ENCODE assay signal across 8 cellular contexts in genomic region chr1:181089017-181089776, GRCh38. TPM values are rescaled to one million over a fixed set of nuclear protein-coding genes. Genes with fewer than 3 reads are reported as not detected.
DNase-seq lines count a peak whose midpoint lies in the region; ATAC-seq, FAIRE-seq and TF ChIP-seq lines count a peak whose summit lies in the region.

No MANE protein-coding gene starts in this region.

- H3K9me3 ChIP-seq in A549 (no peaks in the 10 kb centered on the region), esophagus (ENCODE audit: control insufficient read depth in 2 of 2, insufficient read depth in 1 of 2, low read depth in 1 of 2, low read length in 1 of 2) (no peaks in the 10 kb centered on the region), osteoblast (ENCODE audit: low read depth, low read length) (no peaks in the 10 kb centered on the region)

- peaks cover 41% of the 10 kb centered on the region for H3K36me3 Mint-ChIP-seq in activated CD4-positive, alpha-beta memory T cell treated with anti-CD3 and anti-CD28 coated beads, Interleukin-2, amount 10 ng/mL, durations not matched to agents 7 days and 5 days (ENCODE audit: low read depth)

- TF ChIP-seq POLR2A in A549 (IDR thresholded peaks at IDR 0.05; ENCODE audit: low read length): no peak

- peaks cover 52% of the 10 kb centered on the region for H3K79me2 ChIP-seq in osteoblast (ENCODE audit: insufficient read depth, low read length)

- H3K27ac Mint-ChIP-seq in activated CD4-positive, alpha-beta memory T cell treated with anti-CD3 and anti-CD28 coated beads, Interleukin-2, amount 10 ng/mL, durations not matched to agents 7 days and 5 days: peak overlapping the region; percentile 98

- CTCF ChIA-PET in A549 (lab: Yijun Ruan, JAX): interaction anchor here (1.6 to 48.3 kb wide), 4 partner anchors 11 to 208 kb away, joined by 5 to 774 read pairs (median 28); no protein-coding TSS in a partner anchor
- CTCF ChIA-PET in activated CD4-positive, alpha-beta memory T cell treated with anti-CD3 and anti-CD28 coated beads, Interleukin-2, amount 10 ng/mL, durations not matched to agents 7 days and 5 days (lab: Charles Lee): interaction anchor here (0.6 to 6.0 kb wide), 6 partner anchors 12 to 79 kb away, joined by 3 to 97 read pairs (median 6); no protein-coding TSS in a partner anchor

- DNase-seq in A549 (ENCODE audit: low read depth in 1 of 2, low spot score in 1 of 2): no peak
- DNase-seq in activated CD4-positive, alpha-beta memory T cell treated with anti-CD3 and anti-CD28 coated beads, Interleukin-2, amount 10 ng/mL, durations not matched to agents 7 days and 5 days: peak; percentile 52
- DNase-seq in osteoblast (ENCODE audit: insufficient read length, low spot score, missing footprints): peak; percentile 68
- DNase-seq in 8988T: no peak
- no peak for DNase-seq in NCI-H2171 treated with DMSO at 0.1 percent for 48 hours (lab: John Stamatoyannopoulos, UW)

- peaks cover 3% of the 10 kb centered on the region for H3K27me3 Mint-ChIP-seq in activated CD4-positive, alpha-beta memory T cell treated with anti-CD3 and anti-CD28 coated beads, Interleukin-2, amount 10 ng/mL, durations not matched to agents 7 days and 5 days

- no peak for TF ChIP-seq EP300 in A549 (IDR thresholded peaks at IDR 0.05)

- ATAC-seq in A549 (peak in 1 of 2 experiments; percentile 3; a peak in 2 of 6 replicates), GM19397 (IDR thresholded peaks at IDR 0.05; ENCODE audit: unreplicated experiment) (peak; percentile 8), HG03571 (IDR thresholded peaks at IDR 0.05; ENCODE audit: unreplicated experiment) (peak; percentile 3)

- no peak for TF ChIP-seq RAD21 in A549 (conservative IDR thresholded peaks at IDR 0.05 in 1 of 2, IDR thresholded peaks at IDR 0.05 in 1 of 2)

- H3K36me3 ChIP-seq in esophagus (ENCODE audit: control insufficient read depth in 2 of 2, insufficient read depth in 2 of 2, low read length in 1 of 2) (no peaks in the 10 kb centered on the region), osteoblast (ENCODE audit: insufficient read depth, low read length) (peaks cover 23% of the 10 kb centered on the region)

- WGBS in A549 (ENCODE audit: missing lambda C conversion rate): 3% methylated on average over 10 of the region's 105 CpGs
- WGBS in esophagus, 2 donors: 0% methylated on average over 94 to 105 of the region's 105 CpGs

- TF ChIP-seq CTCF in A549 (IDR thresholded peaks at IDR 0.05) (no peak), osteoblast (IDR thresholded peaks at IDR 0.05; ENCODE audit: extremely low read depth, low read depth, low read length) (no peak)

- POLR2A ChIA-PET in A549 (lab: Yijun Ruan, JAX): interaction anchor here (0.7 to 2.7 kb wide), 24 partner anchors 8 to 1057 kb away, joined by 3 to 21 read pairs (median 6); partner anchors contain the start of genes MR1 and STX6
- POLR2A ChIA-PET in activated CD4-positive, alpha-beta memory T cell treated with anti-CD3 and anti-CD28 coated beads, Interleukin-2, amount 10 ng/mL, durations not matched to agents 7 days and 5 days (lab: Charles Lee): interaction anchor here (0.7 to 10.2 kb wide), 27 partner anchors 8 to 587 kb away, joined by 3 to 374 read pairs (median 5); partner anchors contain the start of genes ACBD6 and MR1

- H3K9me3 Mint-ChIP-seq in activated CD4-positive, alpha-beta memory T cell treated with anti-CD3 and anti-CD28 coated beads, Interleukin-2, amount 10 ng/mL, durations not matched to agents 7 days and 5 days: no peaks in the 10 kb centered on the region

- no peak for FAIRE-seq in A549 (lab: Jason Lieb, UNC)

- H3K4me1 Mint-ChIP-seq in activated CD4-positive, alpha-beta memory T cell treated with anti-CD3 and anti-CD28 coated beads, Interleukin-2, amount 10 ng/mL, durations not matched to agents 7 days and 5 days: peaks cover 54% of the 10 kb centered on the region

- peak overlapping the region; percentile 99 for H3K4me3 Mint-ChIP-seq in activated CD4-positive, alpha-beta memory T cell treated with anti-CD3 and anti-CD28 coated beads, Interleukin-2, amount 10 ng/mL, durations not matched to agents 7 days and 5 days

- peaks cover 43% of the 10 kb centered on the region for H4K20me1 ChIP-seq in osteoblast (ENCODE audit: insufficient read depth, low read length)

- H3K27me3 ChIP-seq in esophagus (ENCODE audit: control insufficient read depth in 1 of 2, insufficient read depth in 2 of 2, low read length in 2 of 2) (no peaks in the 10 kb centered on the region), osteoblast (ENCODE audit: insufficient read depth, low read length) (no peaks in the 10 kb centered on the region)

- no peak overlapping the region for H2AFZ ChIP-seq in osteoblast (ENCODE audit: low read length)

- peaks cover 60% of the 10 kb centered on the region for H3K4me1 ChIP-seq in A549
- no peaks in the 10 kb centered on the region for H3K4me1 ChIP-seq in esophagus (ENCODE audit: control insufficient read depth in 2 of 2, insufficient read depth in 2 of 2, low read length in 1 of 2)
- peaks cover 44% of the 10 kb centered on the region for H3K4me1 ChIP-seq in osteoblast (ENCODE audit: insufficient read depth, low read length)

- H3K4me2 ChIP-seq in A549 (peak overlapping the region; percentile 96), osteoblast (ENCODE audit: insufficient read depth, low read length) (peak overlapping the region; percentile 93)

- H3K4me3 ChIP-seq in A549 (peak overlapping the region; percentile 91), esophagus (ENCODE audit: low read depth in 1 of 2, low read length in 2 of 2) (peak overlapping the region; percentile 80 to 99), osteoblast (ENCODE audit: insufficient read depth, low read length) (peak overlapping the region; percentile 92)

- H3K27ac ChIP-seq in A549 (peak overlapping the region; percentile 80 to 97), esophagus (ENCODE audit: low read depth in 2 of 2, low read length in 1 of 2) (peak overlapping the region; percentile 92 to 98), osteoblast (ENCODE audit: low read depth, low read length) (peak overlapping the region; percentile 73)

TF ChIP-seq in A549, 52 proteins besides CTCF, POLR2A, EP300 and RAD21:
- TF ChIP-seq RARB (CRISPR knock-in tag; IDR thresholded peaks at IDR 0.05) (no peak), HOXB5 (CRISPR knock-in tag; IDR thresholded peaks at IDR 0.05) (no peak), BHLHE40 (IDR thresholded peaks at IDR 0.05; ENCODE audit: low read depth, low read length) (no peak), ZNF302 (CRISPR knock-in tag; IDR thresholded peaks at IDR 0.05) (no peak), MAZ (IDR thresholded peaks at IDR 0.05; ENCODE audit: borderline replicate concordance, low read depth, low read length) (no peak), TFCP2L1 (CRISPR knock-in tag; IDR thresholded peaks at IDR 0.05) (no peak), CHD4 (IDR thresholded peaks at IDR 0.05; ENCODE audit: borderline replicate concordance) (no peak), HOXB13 (CRISPR knock-in tag; IDR thresholded peaks at IDR 0.05; ENCODE audit: low read depth) (no peak), FOSL2 (IDR thresholded peaks at IDR 0.05) (no peak), FOSL2 (CRISPR knock-in tag; IDR thresholded peaks at IDR 0.05) (no peak), PHF8 (IDR thresholded peaks at IDR 0.05; ENCODE audit: borderline replicate concordance, low read depth) (no peak; the same call in 1 of the 2 replicates), RNF2 (IDR thresholded peaks at IDR 0.05; ENCODE audit: borderline replicate concordance, low read depth) (no peak), FOXS1 (CRISPR knock-in tag; IDR thresholded peaks at IDR 0.05) (no peak), HOXA7 (CRISPR knock-in tag; IDR thresholded peaks at IDR 0.05) (no peak), KDM5A (IDR thresholded peaks at IDR 0.05) (no peak), NR3C1 (IDR thresholded peaks at IDR 0.05) (no peak)

RNA-seq across cellular contexts. Expression of gene IER5, which starts 0.7 kb away (rescaled TPM):
- polyA plus RNA-seq in A549 (2011; rRNA removed) (21.2 and 26.8 TPM in 2 replicates), A549 (2017; fragmentation: RNase III; extraction: RNeasy Plus Mini Kit Qiagen cat#74134 plus additional on column Dnase treatment) (40.2 to 43.4 TPM (median 40.5 TPM) in 3 replicates), esophagus (10 to 100 TPM; 16.7 to 27.2 TPM)
- polyA plus RNA-seq in A549 (2012; cell fraction: cytosol; rRNA removed): 26.3 and 34.1 TPM in 2 replicates
- polyA plus RNA-seq in A549 (2012; cell fraction: nucleus; rRNA removed): 60.6 and 73.2 TPM in 2 replicates
- 20.8 and 29.5 TPM in 2 replicates for polyA minus RNA-seq in A549 (2011; rRNA and poly(A)+ RNA removed)
- 10 to 100 TPM; 41.6 to 43.9 TPM for total RNA-seq in activated CD4-positive, alpha-beta memory T cell treated with anti-CD3 and anti-CD28 coated beads, Interleukin-2, amount 10 ng/mL, durations not matched to agents 7 days and 5 days
- total RNA-seq in osteoblast: 16.2 and 17.4 TPM in 2 replicates

RNA-seq across cellular contexts. Expression of gene MR1, which starts 55.4 kb away (rescaled TPM):
- polyA plus RNA-seq in A549 (2011; rRNA removed) (17.2 and 20.8 TPM in 2 replicates), A549 (2017; fragmentation: RNase III; extraction: RNeasy Plus Mini Kit Qiagen cat#74134 plus additional on column Dnase treatment) (8.3 to 10.7 TPM (median 9.1 TPM) in 3 replicates), esophagus (1 to 10 TPM; 3.6 to 7.5 TPM)
- 2.8 and 3.7 TPM in 2 replicates for polyA plus RNA-seq in A549 (2012; cell fraction: cytosol; rRNA removed)
- polyA plus RNA-seq in A549 (2012; cell fraction: nucleus; rRNA removed): 2.5 and 2.8 TPM in 2 replicates
- 17.2 and 21.9 TPM in 2 replicates for polyA minus RNA-seq in A549 (2011; rRNA and poly(A)+ RNA removed)
- total RNA-seq in activated CD4-positive, alpha-beta memory T cell treated with anti-CD3 and anti-CD28 coated beads, Interleukin-2, amount 10 ng/mL, durations not matched to agents 7 days and 5 days: 10 to 100 TPM; 36.4 to 36.5 TPM
- 29.3 and 33.0 TPM in 2 replicates for total RNA-seq in osteoblast

Comparison
In these comparisons a context has a peak if more than half of its experiments do, and no peak if none do; other contexts are left out.
1. DNase-seq: peak in activated CD4-positive, alpha-beta memory T cell treated with anti-CD3 and anti-CD28 coated beads, Interleukin-2, amount 10 ng/mL, durations not matched to agents 7 days and 5 days (single experiment) and osteoblast (single experiment); none in A549 (0 of 2), 8988T (single experiment) and NCI-H2171 treated with DMSO at 0.1 percent for 48 hours (single experiment).
2. Peak in every context shown above with its lines, with median percentiles within 50 percentile points of each other: H3K27ac ChIP-seq and H3K4me3 ChIP-seq.